In the genomic region with DNA sequence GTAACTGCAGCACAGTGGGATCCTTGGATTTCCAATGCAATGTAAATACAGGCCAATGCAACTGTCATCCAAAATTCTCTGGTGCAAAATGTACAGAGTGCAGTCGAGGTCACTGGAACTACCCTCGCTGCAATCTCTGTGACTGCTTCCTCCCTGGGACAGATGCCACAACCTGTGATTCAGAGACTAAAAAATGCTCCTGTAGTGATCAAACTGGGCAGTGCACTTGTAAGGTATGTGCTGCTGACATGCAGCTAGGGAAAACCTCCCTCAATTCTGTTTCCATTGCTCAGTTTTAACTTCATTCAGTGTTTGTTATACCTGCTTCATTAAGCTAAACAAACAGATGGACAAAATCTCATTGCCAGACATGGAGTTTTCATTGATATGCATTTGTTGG, we compare ENCODE assay signal across 14 cellular contexts.
DNase-seq lines count a peak whose midpoint lies in the region; ATAC-seq and TF ChIP-seq lines count a peak whose summit lies in the region.
"Had no signal": no experiment of that assay in that cellular context is flagged by ENCODE, and none has a peak within 500 bp of the region (broad histone marks: within the 10 kb centered on the region; RNA-seq: fewer than 3 reads in every experiment).

No MANE protein-coding gene starts in this region.

- H3K9me3 ChIP-seq in osteoblast (ENCODE audit: low read depth, low read length), result no peaks in the 10 kb centered on the region
- H3K9me3 ChIP-seq: upper lobe of right lung had no signal

- TF ChIP-seq CTCF in osteoblast (IDR thresholded peaks at IDR 0.05; ENCODE audit: extremely low read depth, low read depth, low read length), result no peak

- H3K4me2 ChIP-seq in osteoblast (ENCODE audit: insufficient read depth, low read length), result no peak overlapping the region

- DNase-seq in GM04503 (ENCODE audit: low read depth) (peak; percentile 59), NCI-H446 treated with DMSO at 0.1 percent for 48 hours (lab: John Stamatoyannopoulos, UW) (peak; percentile 5), fibroblast of gingiva (ENCODE audit: low read depth) (peak; percentile 45), osteoblast (ENCODE audit: insufficient read length, low spot score, missing footprints) (peak; percentile 91), activated T-cell treated with anti-CD3 and anti-CD28 coated beads for 4 hours (no peak)
- DNase-seq: activated CD4-positive, alpha-beta T cell treated with anti-CD3 and anti-CD28 coated beads for 36 hours; activated gamma-delta T cell treated with Interleukin-2 at 50 U/mL for 16 hours; effector memory CD4-positive, alpha-beta T cell; kidney; upper lobe of right lung had no signal

- no peaks in the 10 kb centered on the region for H3K27me3 ChIP-seq in osteoblast (ENCODE audit: insufficient read depth, low read length)
- H3K27me3 ChIP-seq: upper lobe of right lung had no signal

- no peak overlapping the region for H3K27ac ChIP-seq in osteoblast (ENCODE audit: low read depth, low read length)
- H3K27ac ChIP-seq: upper lobe of right lung had no signal

- H3K4me3 ChIP-seq in osteoblast (ENCODE audit: insufficient read depth, low read length), result no peak overlapping the region
- H3K4me3 ChIP-seq: upper lobe of right lung had no signal

- H2AFZ ChIP-seq in osteoblast (ENCODE audit: low read length), result no peak overlapping the region

- peaks cover 7% of the 10 kb centered on the region for H3K4me1 ChIP-seq in osteoblast (ENCODE audit: insufficient read depth, low read length)
- H3K4me1 ChIP-seq: upper lobe of right lung had no signal

- ATAC-seq in GM21528 (IDR thresholded peaks at IDR 0.05; ENCODE audit: low FRiP score, unreplicated experiment), result no peak
- ATAC-seq in GM18520 (IDR thresholded peaks at IDR 0.05; ENCODE audit: unreplicated experiment), result no peak
- ATAC-seq in HG03159 (IDR thresholded peaks at IDR 0.05; ENCODE audit: unreplicated experiment), result no peak
- ATAC-seq: activated CD4-positive, alpha-beta T cell treated with anti-CD3 and anti-CD28 coated beads for 36 hours; HepG2; upper lobe of right lung had no signal

- H4K20me1 ChIP-seq in osteoblast (ENCODE audit: insufficient read depth, low read length), result no peaks in the 10 kb centered on the region

- no peaks in the 10 kb centered on the region for H3K79me2 ChIP-seq in osteoblast (ENCODE audit: insufficient read depth, low read length)

- H3K36me3 ChIP-seq in osteoblast (ENCODE audit: insufficient read depth, low read length), result no peaks in the 10 kb centered on the region
- H3K36me3 ChIP-seq: upper lobe of right lung had no signal
